Comparison of ENCODE assay signal across 15 cellular contexts in the genomic region with DNA sequence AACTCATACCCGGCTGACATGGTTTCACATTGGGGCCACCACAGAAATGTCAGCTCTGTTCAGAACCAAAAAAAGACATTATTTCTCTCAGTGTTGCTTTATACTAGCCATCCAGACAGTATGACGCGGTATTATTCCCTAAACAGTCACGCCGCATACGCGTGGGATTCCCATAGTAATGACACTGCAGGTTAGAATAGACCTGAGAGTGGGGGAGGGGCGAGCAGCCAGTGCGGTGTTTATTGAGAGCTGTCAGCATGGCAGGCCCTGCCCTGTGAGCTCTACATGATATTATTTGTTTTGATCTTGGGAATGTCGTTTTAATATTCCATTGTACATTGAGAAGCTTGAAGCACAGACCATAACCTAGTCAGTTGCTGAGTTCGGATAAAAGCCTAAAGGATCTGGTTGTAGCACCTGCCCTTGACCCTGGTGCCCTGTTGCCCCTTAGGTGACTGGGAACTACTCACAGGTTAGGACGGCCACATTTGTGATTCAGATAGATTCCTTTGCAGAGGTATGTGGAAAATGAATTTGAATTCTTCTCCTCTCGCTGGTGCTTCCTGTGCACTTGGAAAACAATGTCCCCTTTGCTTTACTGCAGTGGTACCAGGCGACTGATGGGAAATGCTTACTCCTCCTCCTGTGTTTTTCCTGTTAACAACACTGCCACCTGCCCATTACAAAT.
DNase-seq lines count a peak whose midpoint lies in the region; ATAC-seq, FAIRE-seq and TF ChIP-seq lines count a peak whose summit lies in the region.
"Had no signal": no experiment of that assay in that cellular context is flagged by ENCODE, and none has a peak within 500 bp of the region (broad histone marks: within the 10 kb centered on the region; RNA-seq: fewer than 3 reads in every experiment).

No MANE protein-coding gene starts in this region.

- H3K36me3 ChIP-seq in GM23338 (ENCODE audit: insufficient read depth) (no peaks in the 10 kb centered on the region), SK-N-MC (ENCODE audit: insufficient read depth, low read length) (0 out of 2 replicates have a peak, but pooled peaks cover 4% of the 10 kb centered on the region), esophagus squamous epithelium (no peaks in the 10 kb centered on the region)

- H3K79me2 ChIP-seq in GM23338 (replicated peaks; ENCODE audit: insufficient read depth), result no peaks in the 10 kb centered on the region

- no peak overlapping the region for H2AFZ ChIP-seq in GM23338
- H2AFZ ChIP-seq: PC-9 had no signal

- H3K4me1 ChIP-seq in GM23338 (ENCODE audit: insufficient read depth) (peaks cover 27% of the 10 kb centered on the region), esophagus squamous epithelium (peaks cover 8 to 45% (median 15%) of the 10 kb centered on the region in 3 donors)

- H3K4me3 ChIP-seq in GM23338 (peak overlapping the region; percentile 13; the same call in 1 of the 2 replicates), SK-N-MC (peak overlapping the region; percentile 67; the same call in 1 of the 2 replicates), esophagus squamous epithelium (no peak overlapping the region)
- H3K4me3 ChIP-seq: PC-9 had no signal

- H3K4me3 Mint-ChIP-seq in GM23338 (peak overlapping the region; percentile 30; the same call in 2 of the 3 replicates), neural crest cell (no peak overlapping the region)
- H3K4me3 Mint-ChIP-seq: CD4-positive, CD25-positive, alpha-beta regulatory T cell had no signal

- 71 to 86% methylated on average over 13 to 14 of the region's 14 CpGs for WGBS in esophagus squamous epithelium, 2 donors

- H3K36me3 Mint-ChIP-seq in GM23338 (ENCODE audit: low read depth), result peaks cover 9% of the 10 kb centered on the region; the same call in 2 of the 3 replicates
- H3K36me3 Mint-ChIP-seq in neural crest cell (ENCODE audit: low read depth), result peaks cover 5% of the 10 kb centered on the region
- H3K36me3 Mint-ChIP-seq: CD4-positive, CD25-positive, alpha-beta regulatory T cell had no signal

- H3K9me3 ChIP-seq in SK-N-MC (ENCODE audit: low read depth, low read length), result no peaks in the 10 kb centered on the region
- H3K9me3 ChIP-seq in esophagus squamous epithelium, result no peaks in the 10 kb centered on the region
- H3K9me3 ChIP-seq: SK-N-SH had no signal

- no peaks in the 10 kb centered on the region for H3K9me3 Mint-ChIP-seq in GM23338
- no peaks in the 10 kb centered on the region for H3K9me3 Mint-ChIP-seq in neural crest cell

- no peak overlapping the region for H3K9ac ChIP-seq in SK-N-MC (ENCODE audit: insufficient read length)
- H3K9ac ChIP-seq: SK-N-SH had no signal

- peak overlapping the region; percentile 91 for H3K27ac Mint-ChIP-seq in GM23338
- peak overlapping the region; percentile 60 for H3K27ac Mint-ChIP-seq in neural crest cell (ENCODE audit: unreplicated experiment)
- H3K27ac Mint-ChIP-seq: CD4-positive, CD25-positive, alpha-beta regulatory T cell had no signal

- H3K27ac ChIP-seq in GM23338 (ENCODE audit: low read depth) (peak overlapping the region; percentile 83), SK-N-MC (peak overlapping the region; percentile 94), esophagus squamous epithelium (peak overlapping the region in 3 of 4 donors; percentile 12 to 56 (median 30))
- H3K27ac ChIP-seq: PC-9 had no signal

- TF ChIP-seq CTCF in GM23338 (conservative IDR thresholded peaks at IDR 0.05; ENCODE audit: low read depth in 2 of 2), result peak in 1 of 2 experiments; percentile 16; a peak in 1 of 4 replicates
- TF ChIP-seq CTCF in esophagus squamous epithelium (IDR thresholded peaks at IDR 0.05), result no peak
- TF ChIP-seq CTCF in neural crest cell (conservative IDR thresholded peaks at IDR 0.05), result no peak

- H3K27me3 ChIP-seq in GM23338 (ENCODE audit: insufficient read depth) (no peaks in the 10 kb centered on the region), esophagus squamous epithelium (no peaks in the 10 kb centered on the region)

- DNase-seq in GM23338 (ENCODE audit: low spot score) (peak; percentile 75), SK-N-MC (ENCODE audit: low read depth, low spot score) (no peak), esophagus squamous epithelium (lab: John Stamatoyannopoulos, UW) (no peak), neural crest cell (ENCODE audit: low read depth, low spot score) (no peak), NCI-H2107 treated with DMSO at 0.1 percent for 48 hours (lab: John Stamatoyannopoulos, UW; ENCODE audit: unreplicated experiment) (no peak), NCI-H69 (lab: John Stamatoyannopoulos, UW) (no peak), middle frontal gyrus (ENCODE audit: extremely low spot score, low spot score) (no peak), GM12891 (ENCODE audit: insufficient read length, low spot score) (no peak)
- DNase-seq: CD4-positive, CD25-positive, alpha-beta regulatory T cell; DMS53; KBM-7; NCI-H146; PC-9 had no signal

- peaks cover 35% of the 10 kb centered on the region for H3K4me1 Mint-ChIP-seq in GM23338
- H3K4me1 Mint-ChIP-seq in neural crest cell, result peaks cover 27% of the 10 kb centered on the region
- H3K4me1 Mint-ChIP-seq: CD4-positive, CD25-positive, alpha-beta regulatory T cell had no signal

- TF ChIP-seq POLR2A in esophagus squamous epithelium (IDR thresholded peaks at IDR 0.05) (no peak), GM12891 (IDR thresholded peaks at IDR 0.05; ENCODE audit: low read depth, low read length) (no peak)

- H3K27me3 Mint-ChIP-seq in GM23338 (ENCODE audit: insufficient read depth, low read depth, poor library complexity) (peaks cover 6% of the 10 kb centered on the region), neural crest cell (ENCODE audit: low read depth) (no peaks in the 10 kb centered on the region)
- H3K27me3 Mint-ChIP-seq: CD4-positive, CD25-positive, alpha-beta regulatory T cell had no signal

- no peaks in the 10 kb centered on the region for H4K20me1 ChIP-seq in GM23338 (replicated peaks; ENCODE audit: insufficient read depth)

- H3F3A ChIP-seq in GM23338 (replicated peaks; ENCODE audit: low read depth), result no peaks in the 10 kb centered on the region

- peak; percentile 67 for ATAC-seq in GM23338

- no peaks in the 10 kb centered on the region for H3K9me2 ChIP-seq in GM23338 (ENCODE audit: insufficient read depth)
- H3K9me2 ChIP-seq: SK-N-SH had no signal

- H3K4me2 ChIP-seq in GM23338, result peak overlapping the region; percentile 59
- H3K4me2 ChIP-seq: PC-9, SK-N-SH had no signal

- FAIRE-seq in GM12891 (lab: Jason Lieb, UNC), result no peak
- FAIRE-seq: HTR-8/SVneo had no signal

- intact Hi-C loops in esophagus squamous epithelium (cut with DNase I), result no loop called here

TF ChIP-seq in GM23338, 12 proteins besides CTCF, POLR2A, EP300 and RAD21:
- no peak for TF ChIP-seq STAT1 (IDR thresholded peaks at IDR 0.05; ENCODE audit: unreplicated experiment)

TF ChIP-seq in GM12891, 5 proteins besides CTCF, POLR2A, EP300 and RAD21:
- TF ChIP-seq PAX5 (IDR thresholded peaks at IDR 0.05; ENCODE audit: insufficient read depth, low read length, severe bottlenecking) (no peak), POLR2AphosphoS5 (IDR thresholded peaks at IDR 0.05; ENCODE audit: low read depth, low read length) (no peak), SPI1 (IDR thresholded peaks at IDR 0.05; ENCODE audit: low read depth, low read length) (no peak), POU2F2 (IDR thresholded peaks at IDR 0.05; ENCODE audit: low read depth, low read length) (no peak), TAF1 (IDR thresholded peaks at IDR 0.05; ENCODE audit: low read depth, low read length) (no peak)

Comparison
In these comparisons a context has a peak if more than half of its experiments do, and no peak if none do; other contexts are left out.
1. H3K27ac ChIP-seq: peak in every context shown above with its lines; median percentile 94 in SK-N-MC; 83 in GM23338; 30 in esophagus squamous epithelium.
2. H3K4me3 ChIP-seq: peak in GM23338 (single experiment) and SK-N-MC (single experiment); none in esophagus squamous epithelium (0 of 4).